Comparison of ENCODE assay signal across 8 cellular contexts in genomic region chr3:178320481-178321352, GRCh38.
DNase-seq lines count a peak whose midpoint lies in the region; ATAC-seq and FAIRE-seq lines count a peak whose summit lies in the region.

No MANE protein-coding gene starts in this region.

- ATAC-seq in HG02759 (IDR thresholded peaks at IDR 0.05; ENCODE audit: unreplicated experiment), result no peak

- DNase-seq in DMS53 treated with DMSO at 0.1 percent for 48 hours (lab: John Stamatoyannopoulos, UW; ENCODE audit: unreplicated experiment), result peak; percentile 76
- peak; percentile 77 for DNase-seq in NCI-H774 (lab: John Stamatoyannopoulos, UW)
- DNase-seq in fibroblast of peridontal ligament (ENCODE audit: extremely low read depth), result peak; percentile 81
- DNase-seq in pons (ENCODE audit: low spot score), result peak; percentile 20
- no peak for DNase-seq in stimulated activated CD4-positive, alpha-beta T cell treated with anti-CD3 and anti-CD28 coated beads, Interleukin-15, amount 100 ng/mL, for 24 hours
- no peak for DNase-seq in activated naive CD4-positive, alpha-beta T cell (lab: John Stamatoyannopoulos, UW)
- DNase-seq in frontal cortex (ENCODE audit: low spot score in 2 of 2), result no peak

- no peak for FAIRE-seq in frontal cortex (lab: Jason Lieb, UNC)

Comparison
In these comparisons a context has a peak if more than half of its experiments do, and no peak if none do; other contexts are left out.
1. DNase-seq: peak in DMS53 treated with DMSO at 0.1 percent for 48 hours (single experiment), NCI-H774 (single experiment), fibroblast of peridontal ligament (single experiment) and pons (single experiment); none in stimulated activated CD4-positive, alpha-beta T cell treated with anti-CD3 and anti-CD28 coated beads, Interleukin-15, amount 100 ng/mL, for 24 hours (single experiment), activated naive CD4-positive, alpha-beta T cell (0 of 4) and frontal cortex (0 of 2).